ENCODE assay signal across 22 cellular contexts in the genomic region with DNA sequence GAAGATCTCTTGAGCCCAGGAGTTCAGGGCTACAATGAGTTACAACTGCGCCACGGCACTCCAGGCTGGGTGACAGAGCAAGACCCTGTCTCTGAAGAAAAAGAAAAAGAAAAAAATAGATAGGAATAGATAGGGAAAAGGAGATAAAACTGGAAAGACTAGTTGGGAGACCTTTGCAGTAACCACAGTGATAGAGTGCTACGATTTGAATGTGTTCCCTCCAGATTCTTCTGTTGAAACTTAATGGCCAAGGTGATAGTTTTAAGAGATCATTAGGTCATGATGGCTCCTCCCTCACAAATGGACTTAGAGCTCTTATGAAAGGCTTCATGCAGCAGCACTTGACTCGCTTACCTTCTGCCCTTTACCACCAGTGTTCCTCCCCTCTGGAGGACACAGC. TPM values are rescaled to one million over a fixed set of nuclear protein-coding genes. Genes with fewer than 3 reads are reported as not detected.
DNase-seq lines count a peak whose midpoint lies in the region; ATAC-seq, FAIRE-seq and TF ChIP-seq lines count a peak whose summit lies in the region.
"Had no signal": no experiment of that assay in that cellular context is flagged by ENCODE, and none has a peak within 500 bp of the region (broad histone marks: within the 10 kb centered on the region; RNA-seq: fewer than 3 reads in every experiment).

No MANE protein-coding gene starts in this region.

- no peaks in the 10 kb centered on the region for H3K27me3 ChIP-seq in astrocyte (ENCODE audit: insufficient read depth, low read length)
- H3K27me3 ChIP-seq: Peyer's patch had no signal

- no peaks in the 10 kb centered on the region for H3K4me1 Mint-ChIP-seq in activated CD8-positive, alpha-beta memory T cell treated with anti-CD3 and anti-CD28 coated beads, Interleukin-2, amount 10 ng/mL, durations not matched to agents 7 days and 5 days
- peaks cover 10% of the 10 kb centered on the region for H3K4me1 Mint-ChIP-seq in astrocyte (ENCODE audit: low read depth, unreplicated experiment)
- H3K4me1 Mint-ChIP-seq in mesothelial cell of epicardium = peaks cover 15% of the 10 kb centered on the region
- H3K4me1 Mint-ChIP-seq in stimulated activated naive B cell treated with anti-CD40 and anti-IgM and Interleukin-4, amounts not matched to agents 10 μg/mL and 1 μg/mL and 100 μg/mL, for 72 hours = peaks cover 0 to 3% of the 10 kb centered on the region in 2 donors

- H3K79me2 ChIP-seq in astrocyte (ENCODE audit: insufficient read depth, low read length) = no peaks in the 10 kb centered on the region

- H3K4me2 ChIP-seq in astrocyte (ENCODE audit: low read length) = no peak overlapping the region

- no peak for FAIRE-seq in astrocyte (lab: Jason Lieb, UNC)
- FAIRE-seq: GM12891 had no signal

- DNase-seq in activated CD8-positive, alpha-beta memory T cell treated with anti-CD3 and anti-CD28 coated beads, Interleukin-2, amount 50 U/mL, for 48 hours = peak; percentile 23
- no peak for DNase-seq in activated CD8-positive, alpha-beta memory T cell treated with anti-CD3 and anti-CD28 coated beads, Interleukin-2, amount 10 ng/mL, durations not matched to agents 7 days and 5 days
- DNase-seq in astrocyte (ENCODE audit: low read depth) (no peak), mesothelial cell of epicardium (ENCODE audit: low spot score in 2 of 2, unreplicated experiment in 2 of 2) (no peak), H4 (ENCODE audit: low spot score) (no peak), posterior vena cava (ENCODE audit: low spot score) (no peak)
- no peak for DNase-seq in stimulated activated naive B cell treated with anti-CD40 and anti-IgM and Interleukin-4, amounts not matched to agents 10 μg/mL and 1 μg/mL and 100 μg/mL, for 72 hours
- no peak for DNase-seq in activated effector memory CD4-positive, alpha-beta T cell treated with Interleukin-2 at 50 U/mL for 16 hours
- DNase-seq: 8988T, C1 segment of cervical spinal cord, COR-L47, DMS53, MV-4-11, NCI-H1417 treated with DMSO at 0.1 percent for 48 hours, NCI-H2029, NCI-H2171 treated with DMSO at 0.1 percent for 48 hours, NCI-H510A, Peyer's patch, SHP77 had no signal

- H3K4me3 ChIP-seq in astrocyte (ENCODE audit: insufficient read depth, low read depth, low read length) = no peak overlapping the region
- H3K4me3 ChIP-seq: Peyer's patch had no signal

- no peak overlapping the region for H3K4me3 Mint-ChIP-seq in activated CD8-positive, alpha-beta memory T cell treated with anti-CD3 and anti-CD28 coated beads, Interleukin-2, amount 10 ng/mL, durations not matched to agents 7 days and 5 days
- H3K4me3 Mint-ChIP-seq in astrocyte (ENCODE audit: unreplicated experiment) (no peak overlapping the region), mesothelial cell of epicardium (no peak overlapping the region)
- H3K4me3 Mint-ChIP-seq in stimulated activated naive B cell treated with anti-CD40 and anti-IgM and Interleukin-4, amounts not matched to agents 10 μg/mL and 1 μg/mL and 100 μg/mL, for 72 hours = no peak overlapping the region
- H3K4me3 Mint-ChIP-seq: IgD-negative memory B cell had no signal

- no peaks in the 10 kb centered on the region for H3K9me3 Mint-ChIP-seq in activated CD8-positive, alpha-beta memory T cell treated with anti-CD3 and anti-CD28 coated beads, Interleukin-2, amount 10 ng/mL, durations not matched to agents 7 days and 5 days (ENCODE audit: low read depth)
- no peaks in the 10 kb centered on the region for H3K9me3 Mint-ChIP-seq in astrocyte (ENCODE audit: unreplicated experiment)
- peaks cover 7% of the 10 kb centered on the region for H3K9me3 Mint-ChIP-seq in mesothelial cell of epicardium
- no peaks in the 10 kb centered on the region for H3K9me3 Mint-ChIP-seq in stimulated activated naive B cell treated with anti-CD40 and anti-IgM and Interleukin-4, amounts not matched to agents 10 μg/mL and 1 μg/mL and 100 μg/mL, for 72 hours
- H3K9me3 Mint-ChIP-seq: IgD-negative memory B cell had no signal

- no peak overlapping the region for H3K27ac Mint-ChIP-seq in activated CD8-positive, alpha-beta memory T cell treated with anti-CD3 and anti-CD28 coated beads, Interleukin-2, amount 10 ng/mL, durations not matched to agents 7 days and 5 days
- H3K27ac Mint-ChIP-seq in astrocyte (ENCODE audit: unreplicated experiment) = peak overlapping the region; percentile 17
- H3K27ac Mint-ChIP-seq in mesothelial cell of epicardium = peak overlapping the region; percentile 67
- H3K27ac Mint-ChIP-seq in stimulated activated naive B cell treated with anti-CD40 and anti-IgM and Interleukin-4, amounts not matched to agents 10 μg/mL and 1 μg/mL and 100 μg/mL, for 72 hours = peak overlapping the region; percentile 57

- H2AFZ ChIP-seq in astrocyte (ENCODE audit: low read depth, low read length) = no peak overlapping the region

- no peak overlapping the region for H3K9ac ChIP-seq in astrocyte (ENCODE audit: low read length)

- peaks cover 22% of the 10 kb centered on the region for H3K36me3 ChIP-seq in astrocyte (ENCODE audit: insufficient read depth, low read length)

- H3K27ac ChIP-seq in astrocyte (ENCODE audit: low read depth, low read length) = no peak overlapping the region
- H3K27ac ChIP-seq: Peyer's patch had no signal

- no peaks in the 10 kb centered on the region for H3K9me3 ChIP-seq in astrocyte (ENCODE audit: insufficient read depth, low read depth, low read length)
- H3K9me3 ChIP-seq: Peyer's patch had no signal

- no peaks in the 10 kb centered on the region for H4K20me1 ChIP-seq in astrocyte (ENCODE audit: insufficient read depth, low read length)

- H3K4me1 ChIP-seq in astrocyte (ENCODE audit: insufficient read depth, low read length) = no peaks in the 10 kb centered on the region
- H3K4me1 ChIP-seq: Peyer's patch had no signal

- H3K27me3 Mint-ChIP-seq in activated CD8-positive, alpha-beta memory T cell treated with anti-CD3 and anti-CD28 coated beads, Interleukin-2, amount 10 ng/mL, durations not matched to agents 7 days and 5 days = no peaks in the 10 kb centered on the region
- H3K27me3 Mint-ChIP-seq in astrocyte (ENCODE audit: low read depth, unreplicated experiment) (no peaks in the 10 kb centered on the region), mesothelial cell of epicardium (ENCODE audit: low read depth) (no peaks in the 10 kb centered on the region)
- H3K27me3 Mint-ChIP-seq in stimulated activated naive B cell treated with anti-CD40 and anti-IgM and Interleukin-4, amounts not matched to agents 10 μg/mL and 1 μg/mL and 100 μg/mL, for 72 hours = no peaks in the 10 kb centered on the region
- H3K27me3 Mint-ChIP-seq: IgD-negative memory B cell had no signal

- no peak for TF ChIP-seq CTCF in astrocyte (IDR thresholded peaks at IDR 0.05; ENCODE audit: insufficient read depth, low read depth, low read length)
- no peak for TF ChIP-seq CTCF in mesothelial cell of epicardium (IDR thresholded peaks at IDR 0.05; ENCODE audit: unreplicated experiment)

- H3K36me3 Mint-ChIP-seq in activated CD8-positive, alpha-beta memory T cell treated with anti-CD3 and anti-CD28 coated beads, Interleukin-2, amount 10 ng/mL, durations not matched to agents 7 days and 5 days = peaks cover 2% of the 10 kb centered on the region
- H3K36me3 Mint-ChIP-seq in astrocyte (ENCODE audit: low read depth, unreplicated experiment) = peaks cover 25% of the 10 kb centered on the region
- H3K36me3 Mint-ChIP-seq in mesothelial cell of epicardium = peaks cover 22% of the 10 kb centered on the region
- peaks cover 20 to 27% of the 10 kb centered on the region in 2 donors for H3K36me3 Mint-ChIP-seq in stimulated activated naive B cell treated with anti-CD40 and anti-IgM and Interleukin-4, amounts not matched to agents 10 μg/mL and 1 μg/mL and 100 μg/mL, for 72 hours

- no peak for ATAC-seq in activated CD8-positive, alpha-beta memory T cell treated with anti-CD3 and anti-CD28 coated beads, Interleukin-2, amount 10 ng/mL, durations not matched to agents 7 days and 5 days
- no peak for ATAC-seq in stimulated activated naive B cell treated with anti-CD40 and anti-IgM and Interleukin-4, amounts not matched to agents 10 μg/mL and 1 μg/mL and 100 μg/mL, for 72 hours (replicated peaks)
- ATAC-seq: HCT116 had no signal

- CTCF ChIA-PET in activated CD8-positive, alpha-beta memory T cell treated with anti-CD3 and anti-CD28 coated beads, Interleukin-2, amount 10 ng/mL, durations not matched to agents 7 days and 5 days (lab: Charles Lee) = no interaction called here

- intact Hi-C loops in posterior vena cava (cut with DNase I) = loop anchor here in 1 of 2 donors (5.0 kb wide), 1 partner anchor 1342 kb away; no protein-coding TSS in a partner anchor

RNA-seq across cellular contexts. Expression of a gene that starts 13.5 kb away (rescaled TPM):
- total RNA-seq in activated CD8-positive, alpha-beta memory T cell treated with anti-CD3 and anti-CD28 coated beads, Interleukin-2, amount 10 ng/mL, durations not matched to agents 7 days and 5 days = 10 to 100 TPM; 29.4 to 44.0 TPM
- 23.3 and 25.0 TPM in 2 replicates for total RNA-seq in astrocyte
- 25.6 to 30.5 TPM (median 27.9 TPM) in 3 replicates for total RNA-seq in mesothelial cell of epicardium
- 21.2 and 33.1 TPM in 2 replicates for total RNA-seq in H4 (2014; rRNA removed; shearing (Covaris generic))
- total RNA-seq in posterior vena cava = 10 to 100 TPM; 24.2 to 25.9 TPM
